Comparison of ENCODE assay signal across 14 cellular contexts in genomic region chr14:32693114-32693513, GRCh38.
DNase-seq lines count a peak whose midpoint lies in the region; ATAC-seq and TF ChIP-seq lines count a peak whose summit lies in the region.
"Had no signal": no experiment of that assay in that cellular context is flagged by ENCODE, and none has a peak within 500 bp of the region (broad histone marks: within the 10 kb centered on the region; RNA-seq: fewer than 3 reads in every experiment).

No MANE protein-coding gene starts in this region.

- H3K27ac ChIP-seq in gastrocnemius medialis, result no peak overlapping the region
- H3K27ac ChIP-seq: C4-2B, hepatocyte, tibial artery had no signal

- CTCF ChIA-PET in WTC11 (lab: Charles Lee), result no interaction called here

- H3K4me1 Mint-ChIP-seq in WTC11, result peaks cover 11% of the 10 kb centered on the region
- H3K4me1 Mint-ChIP-seq: activated naive CD8-positive, alpha-beta T cell treated with anti-CD3 and anti-CD28 coated beads for 36 hours had no signal

- H3K4me3 Mint-ChIP-seq in WTC11, result no peak overlapping the region
- H3K4me3 Mint-ChIP-seq: activated naive CD8-positive, alpha-beta T cell treated with anti-CD3 and anti-CD28 coated beads for 36 hours had no signal

- H3K27me3 Mint-ChIP-seq in WTC11 (ENCODE audit: low read depth), result no peaks in the 10 kb centered on the region
- H3K27me3 Mint-ChIP-seq: activated naive CD8-positive, alpha-beta T cell treated with anti-CD3 and anti-CD28 coated beads for 36 hours had no signal

- H3K4me3 ChIP-seq in AG10803 (ENCODE audit: low read length), result no peak overlapping the region
- no peak overlapping the region for H3K4me3 ChIP-seq in gastrocnemius medialis
- H3K4me3 ChIP-seq: hepatocyte, tibial artery had no signal

- TF ChIP-seq CTCF in AG10803 (conservative IDR thresholded peaks at IDR 0.05; ENCODE audit: low read length), result no peak
- no peak for TF ChIP-seq CTCF in WTC11 (IDR thresholded peaks at IDR 0.05)
- no peak for TF ChIP-seq CTCF in gastrocnemius medialis (IDR thresholded peaks at IDR 0.05 in 4 of 5, conservative IDR thresholded peaks at IDR 0.05 in 1 of 5)

- no peak for TF ChIP-seq POLR2A in gastrocnemius medialis (IDR thresholded peaks at IDR 0.05)

- H3K36me3 ChIP-seq in gastrocnemius medialis, result peaks cover 0 to 11% of the 10 kb centered on the region in 2 donors
- H3K36me3 ChIP-seq: tibial artery had no signal

- no peak overlapping the region for H3K27ac Mint-ChIP-seq in WTC11
- H3K27ac Mint-ChIP-seq: activated naive CD8-positive, alpha-beta T cell treated with anti-CD3 and anti-CD28 coated beads for 36 hours had no signal

- in situ Hi-C loops in gastrocnemius medialis (cut with MboI; ENCODE audit: low sequenced_read_pairs in 4 of 4), result no loop called here

- H3K36me3 Mint-ChIP-seq in WTC11, result no peaks in the 10 kb centered on the region
- H3K36me3 Mint-ChIP-seq: activated naive CD8-positive, alpha-beta T cell treated with anti-CD3 and anti-CD28 coated beads for 36 hours had no signal

- DNase-seq in AG10803 (ENCODE audit: low read depth), result peak; percentile 58
- peak; percentile 58 for DNase-seq in HK-2 (ENCODE audit: unreplicated experiment)
- DNase-seq in WTC11 (ENCODE audit: low spot score), result no peak
- peak; percentile 45 for DNase-seq in left kidney (ENCODE audit: low read depth, low spot score)
- DNase-seq in hepatic stellate cell (ENCODE audit: low spot score), result no peak
- no peak for DNase-seq in gastrocnemius medialis
- DNase-seq: activated naive CD8-positive, alpha-beta T cell treated with anti-CD3 and anti-CD28 coated beads for 36 hours; effector CD4-positive, alpha-beta T cell; T-helper 2 cell; tibial artery had no signal

- peak; percentile 41 for ATAC-seq in WTC11
- no peak for ATAC-seq in GM21360 (IDR thresholded peaks at IDR 0.05; ENCODE audit: unreplicated experiment)
- ATAC-seq in HG02798 (IDR thresholded peaks at IDR 0.05; ENCODE audit: poor library complexity, unreplicated experiment), result no peak
- no peak for ATAC-seq in gastrocnemius medialis

- no peaks in the 10 kb centered on the region for H3K9me3 ChIP-seq in gastrocnemius medialis
- H3K9me3 ChIP-seq: tibial artery had no signal

- H3K27me3 ChIP-seq in gastrocnemius medialis, result no peaks in the 10 kb centered on the region
- H3K27me3 ChIP-seq: hepatocyte, tibial artery had no signal

- intact Hi-C loops in gastrocnemius medialis (cut with DNase I; ENCODE audit: low total_unique reads), result no loop called here

- H3K4me1 ChIP-seq in gastrocnemius medialis, result peaks cover 0 to 5% of the 10 kb centered on the region in 2 donors

- POLR2A ChIA-PET in WTC11 (lab: Charles Lee), result no interaction called here

- H3K9me3 Mint-ChIP-seq in WTC11, result 0 out of 2 replicates have a peak, but pooled peaks cover 5% of the 10 kb centered on the region
- H3K9me3 Mint-ChIP-seq: activated naive CD8-positive, alpha-beta T cell treated with anti-CD3 and anti-CD28 coated beads for 36 hours had no signal

TF ChIP-seq in WTC11, 78 proteins besides CTCF, POLR2A, EP300 and RAD21:
- TF ChIP-seq PRRX2 (CRISPR knock-in tag; IDR thresholded peaks at IDR 0.05) (no peak), SMAD4 (CRISPR knock-in tag; IDR thresholded peaks at IDR 0.05) (no peak), RORB (CRISPR knock-in tag; IDR thresholded peaks at IDR 0.05) (no peak), CDX4 (CRISPR knock-in tag; IDR thresholded peaks at IDR 0.05; ENCODE audit: borderline replicate concordance) (no peak), ZNF121 (CRISPR knock-in tag; IDR thresholded peaks at IDR 0.05) (no peak), OVOL2 (CRISPR knock-in tag; IDR thresholded peaks at IDR 0.05; ENCODE audit: borderline replicate concordance) (no peak), ERG (CRISPR knock-in tag; IDR thresholded peaks at IDR 0.05) (no peak), MAX (CRISPR knock-in tag; IDR thresholded peaks at IDR 0.05) (no peak)

Comparison
In these comparisons a context has a peak if more than half of its experiments do, and no peak if none do; other contexts are left out.
1. DNase-seq: peak in AG10803 (single experiment), HK-2 (single experiment) and left kidney (single experiment); none in WTC11 (single experiment), hepatic stellate cell (single experiment) and gastrocnemius medialis (0 of 2).